8 cellular contexts compared by ENCODE assay signal in the genomic region with DNA sequence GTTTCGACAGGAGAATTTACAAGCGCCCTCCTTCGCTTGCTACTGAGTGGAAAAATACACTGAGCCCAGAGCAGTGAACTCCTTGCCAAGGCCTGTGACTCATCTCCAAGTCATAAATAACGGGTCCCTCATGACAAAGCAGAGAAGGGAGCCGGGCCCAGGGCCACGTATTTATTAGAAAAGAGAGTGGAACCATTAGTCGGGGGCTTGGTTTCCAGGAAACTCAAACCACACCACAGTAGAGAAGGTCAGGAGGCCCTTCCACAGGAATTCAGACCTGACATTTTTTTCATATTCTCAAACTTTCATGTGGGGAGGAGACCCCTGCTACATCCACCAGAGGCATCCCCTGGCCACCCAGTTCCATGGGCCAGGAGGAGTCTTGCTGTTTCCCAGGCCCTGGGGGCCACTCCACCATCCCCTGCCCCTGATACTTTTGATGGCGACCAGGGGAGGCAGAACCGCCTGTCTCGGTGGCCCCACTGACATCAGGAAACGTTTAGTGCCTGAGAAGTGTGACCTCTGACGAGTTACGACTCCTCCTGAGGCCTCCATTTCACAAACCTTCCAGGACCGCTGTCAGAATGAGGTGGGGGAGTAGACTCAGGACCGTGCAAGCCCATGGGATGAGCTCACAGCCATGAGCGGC.
A peak's percentile ranks its signal among the peaks of the same experiment; 100 is the strongest.
DNase-seq lines count a peak whose midpoint lies in the region; TF ChIP-seq lines count a peak whose summit lies in the region.

No MANE protein-coding gene starts in this region.

- DNase-seq in AG10803 (ENCODE audit: low read depth) (peak; percentile 89), NB4 (ENCODE audit: low read depth) (peak; percentile 46), esophagus squamous epithelium (lab: John Stamatoyannopoulos, UW) (no peak), non-pigmented ciliary epithelial cell (ENCODE audit: low read depth) (peak; percentile 79), midbrain (lab: John Stamatoyannopoulos, UW) (no peak), NCI-H1048 (lab: John Stamatoyannopoulos, UW) (no peak), hippocampal formation (lab: John Stamatoyannopoulos, UW) (no peak)
- no peak for DNase-seq in activated naive CD4-positive, alpha-beta T cell treated with anti-CD3 and anti-CD28 coated beads, Interleukin-2, amount 50 U/mL, for 16 hours

- H3K27ac ChIP-seq in esophagus squamous epithelium, result peak overlapping the region; percentile 35 to 71 (median 62)

- H3K36me3 ChIP-seq in esophagus squamous epithelium, result no peaks in the 10 kb centered on the region

- intact Hi-C loops in esophagus squamous epithelium (cut with DNase I), result no loop called here

- H3K27me3 ChIP-seq in esophagus squamous epithelium, result no peaks in the 10 kb centered on the region

- TF ChIP-seq CTCF in AG10803 (conservative IDR thresholded peaks at IDR 0.05; ENCODE audit: low read length) (no peak), NB4 (IDR thresholded peaks at IDR 0.05; ENCODE audit: low read depth, low read length) (no peak), esophagus squamous epithelium (IDR thresholded peaks at IDR 0.05) (no peak)

- 39 to 41% methylated on average over 16 of the region's 16 CpGs for WGBS in esophagus squamous epithelium, 2 donors

- H3K9me3 ChIP-seq in esophagus squamous epithelium, result peaks cover 0 to 9% (median 6%) of the 10 kb centered on the region in 3 donors

- H3K4me3 ChIP-seq in AG10803 (ENCODE audit: low read length), result no peak overlapping the region
- no peak overlapping the region for H3K4me3 ChIP-seq in NB4 (ENCODE audit: low read depth, low read length)
- H3K4me3 ChIP-seq in esophagus squamous epithelium, result no peak overlapping the region

- TF ChIP-seq POLR2A in NB4 (IDR thresholded peaks at IDR 0.05; ENCODE audit: extremely low read depth, insufficient read length) (no peak), esophagus squamous epithelium (IDR thresholded peaks at IDR 0.05) (no peak)

- H3K4me1 ChIP-seq in esophagus squamous epithelium, result peaks cover 25 to 60% (median 51%) of the 10 kb centered on the region in 3 donors

Comparison
In these comparisons a context has a peak if more than half of its experiments do, and no peak if none do; other contexts are left out.
1. DNase-seq: peak in AG10803 (single experiment), NB4 (single experiment) and non-pigmented ciliary epithelial cell (single experiment); none in esophagus squamous epithelium (single experiment), activated naive CD4-positive, alpha-beta T cell treated with anti-CD3 and anti-CD28 coated beads, Interleukin-2, amount 50 U/mL, for 16 hours (single experiment), midbrain (single experiment), NCI-H1048 (single experiment) and hippocampal formation (0 of 2).